ENCODE assay signal across 18 cellular contexts in the genomic region with DNA sequence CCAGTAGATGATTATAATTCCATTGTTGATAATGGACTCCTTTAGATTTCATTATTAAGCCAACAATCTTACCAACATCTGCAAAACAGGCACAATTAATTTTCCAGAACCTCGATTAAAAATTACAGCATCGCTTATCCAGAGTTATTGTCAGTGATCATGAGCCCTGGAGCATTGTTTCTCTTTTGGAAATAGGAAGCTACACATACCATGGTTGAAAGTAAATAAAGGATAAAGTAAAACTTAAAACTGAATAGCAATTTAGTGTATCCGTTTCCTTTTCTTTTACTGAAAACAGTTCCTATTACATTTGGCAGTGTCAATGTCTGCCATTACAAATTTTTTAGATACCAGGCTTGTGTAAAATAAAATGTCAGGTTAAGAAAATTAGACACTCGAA. TPM values are rescaled to one million over a fixed set of nuclear protein-coding genes. Genes with fewer than 3 reads are reported as not detected.
DNase-seq lines count a peak whose midpoint lies in the region; ATAC-seq and TF ChIP-seq lines count a peak whose summit lies in the region.
"Had no signal": no experiment of that assay in that cellular context is flagged by ENCODE, and none has a peak within 500 bp of the region (broad histone marks: within the 10 kb centered on the region; RNA-seq: fewer than 3 reads in every experiment).

No MANE protein-coding gene starts in this region.

- H3K4me1 ChIP-seq in Peyer's patch (peaks cover 0 to 61% (median 0%) of the 10 kb centered on the region in 4 donors), muscle layer of duodenum (ENCODE audit: control insufficient read depth in 1 of 2, insufficient read depth in 2 of 2, low read length in 2 of 2) (peaks cover 14 to 22% of the 10 kb centered on the region in 2 donors), tibial nerve (peaks cover 0 to 71% (median 4%) of the 10 kb centered on the region in 4 donors), body of pancreas (peaks cover 12% of the 10 kb centered on the region)
- H3K4me1 ChIP-seq: BE2C had no signal

- H3K27ac ChIP-seq in Peyer's patch (peak overlapping the region in 3 of 4 donors; percentile 73 to 93 (median 75)), epithelial cell of prostate (peak overlapping the region; percentile 82), muscle layer of duodenum (ENCODE audit: low read length) (peak overlapping the region; percentile 79), tibial nerve (peak overlapping the region in 3 of 4 donors; percentile 21 to 85 (median 78)), body of pancreas (no peak overlapping the region)
- H3K27ac ChIP-seq: HL-60 had no signal

- 57 to 65% methylated on average over 4 of the region's 4 CpGs for WGBS in tibial nerve, 2 donors
- WGBS in body of pancreas, 2 donors, result 28 to 33% methylated on average over 4 of the region's 4 CpGs

- intact Hi-C loops in body of pancreas (cut with DNase I), result no loop called here

- H3K27me3 ChIP-seq in Peyer's patch (no peaks in the 10 kb centered on the region), muscle layer of duodenum (ENCODE audit: low read depth, low read length) (no peaks in the 10 kb centered on the region), tibial nerve (peaks cover 0 to 57% of the 10 kb centered on the region in 2 donors), body of pancreas (peaks cover 5 to 26% of the 10 kb centered on the region in 2 donors)

- H3K4me3 ChIP-seq in Peyer's patch, result peak overlapping the region in 1 of 4 donors; percentile 64
- peak overlapping the region; percentile 75 to 90 for H3K4me3 ChIP-seq in muscle layer of duodenum (ENCODE audit: low read depth in 1 of 2, low read length in 2 of 2)
- no peak overlapping the region for H3K4me3 ChIP-seq in tibial nerve
- no peak overlapping the region for H3K4me3 ChIP-seq in body of pancreas

- TF ChIP-seq CTCF in Peyer's patch (IDR thresholded peaks at IDR 0.05) (no peak), tibial nerve (IDR thresholded peaks at IDR 0.05) (no peak), body of pancreas (IDR thresholded peaks at IDR 0.05) (no peak)

- DNase-seq in Peyer's patch, result no peak
- DNase-seq in epithelial cell of prostate (ENCODE audit: low read depth, low spot score), result no peak
- DNase-seq in tibial nerve (ENCODE audit: low spot score in 2 of 2), result no peak
- DNase-seq in body of pancreas, result no peak
- no peak for DNase-seq in Ammon's horn (ENCODE audit: low spot score)
- no peak for DNase-seq in stimulated activated CD4-positive, alpha-beta T cell treated with anti-CD3 and anti-CD28 coated beads, Interleukin-15, amount 100 ng/mL, for 24 hours
- DNase-seq: activated CD4-positive, alpha-beta T cell treated with anti-CD3 and anti-CD28 coated beads, Interleukin-2, amount 10 ng/mL, durations not matched to agents 7 days and 5 days; amniotic stem cell; BE2C; effector CD4-positive, alpha-beta T cell; HFFc6; NCI-H1694; NCI-H510A treated with DMSO at 0.1 percent for 48 hours; small intestine had no signal

- H3K36me3 ChIP-seq in Peyer's patch (no peaks in the 10 kb centered on the region), muscle layer of duodenum (ENCODE audit: control insufficient read depth in 1 of 2, insufficient read depth in 2 of 2, low read length in 2 of 2) (no peaks in the 10 kb centered on the region), tibial nerve (peaks cover 0 to 9% (median 0%) of the 10 kb centered on the region in 3 donors), body of pancreas (replicated peaks in 1 of 2; ENCODE audit: insufficient read depth in 1 of 2, low read depth in 2 of 2) (no peaks in the 10 kb centered on the region)
- H3K36me3 ChIP-seq: BE2C had no signal

- no peak for TF ChIP-seq EP300 in tibial nerve (IDR thresholded peaks at IDR 0.05)

- no peak for TF ChIP-seq POLR2A in Peyer's patch (IDR thresholded peaks at IDR 0.05)
- no peak for TF ChIP-seq POLR2A in tibial nerve (IDR thresholded peaks at IDR 0.05)
- no peak for TF ChIP-seq POLR2A in body of pancreas (IDR thresholded peaks at IDR 0.05)

- H3K9me3 ChIP-seq in Peyer's patch (no peaks in the 10 kb centered on the region), muscle layer of duodenum (ENCODE audit: control insufficient read depth in 1 of 2, low read length in 2 of 2) (no peaks in the 10 kb centered on the region), tibial nerve (no peaks in the 10 kb centered on the region), body of pancreas (no peaks in the 10 kb centered on the region)
- H3K9me3 ChIP-seq: BE2C had no signal

- ATAC-seq in body of pancreas (no peak), HG02970 (IDR thresholded peaks at IDR 0.05; ENCODE audit: low FRiP score, unreplicated experiment) (no peak)

RNA-seq across cellular contexts. Expression of a gene that starts 9.9 kb away (rescaled TPM):
- total RNA-seq in Peyer's patch (10 to 100 TPM in 1 of 4 donors, 1 to 10 TPM in 3; 4.7 to 24.8 (median 8.9) TPM), tibial nerve (1 to 10 TPM; 2.5 to 5.9 (median 5.2) TPM), body of pancreas (under 1 TPM in 1 of 2 donors, not detected in 1; 0.66 TPM)
- total RNA-seq: activated CD4-positive, alpha-beta T cell treated with anti-CD3 and anti-CD28 coated beads, Interleukin-2, amount 10 ng/mL, durations not matched to agents 7 days and 5 days; T-helper 2 cell treated with Interferon-gamma antibody and Interleukin-4, amounts not matched to agents 100 ng/mL and 5 ng/mL, for 36 hours had no signal

RNA-seq across cellular contexts. Expression of a gene that starts 16.6 kb away (rescaled TPM):
- total RNA-seq in Peyer's patch, result 1 to 10 TPM; 1.7 to 5.3 (median 1.9) TPM
- total RNA-seq in tibial nerve, result 1 to 10 TPM in 2 of 4 donors, under 1 TPM in 2; 0.44 to 2.1 (median 1.2) TPM
- total RNA-seq in body of pancreas, result not detected

RNA-seq across cellular contexts. Expression of a gene that starts 18.2 kb away (rescaled TPM):
- 10 to 100 TPM in 1 of 4 donors, 1 to 10 TPM in 3; 2.6 to 11.5 (median 5.9) TPM for total RNA-seq in Peyer's patch
- 1 to 10 TPM; 4.4 to 6.3 (median 4.7) TPM for total RNA-seq in tibial nerve
- 1 to 10 TPM in 1 of 2 donors, under 1 TPM in 1; 0.78 to 1.6 TPM for total RNA-seq in body of pancreas

RNA-seq across cellular contexts. Expression of a gene that starts 31.1 kb away (rescaled TPM):
- total RNA-seq in Peyer's patch, result 10 to 100 TPM in 3 of 4 donors, 1 to 10 TPM in 1; 8.3 to 24.3 (median 20.1) TPM
- total RNA-seq in tibial nerve, result 10 to 100 TPM; 12.0 to 25.9 (median 16.6) TPM
- 1 to 10 TPM in 1 of 2 donors, under 1 TPM in 1; 0.99 to 2.6 TPM for total RNA-seq in body of pancreas
- total RNA-seq: activated CD4-positive, alpha-beta T cell treated with anti-CD3 and anti-CD28 coated beads, Interleukin-2, amount 10 ng/mL, durations not matched to agents 7 days and 5 days; T-helper 2 cell treated with Interferon-gamma antibody and Interleukin-4, amounts not matched to agents 100 ng/mL and 5 ng/mL, for 36 hours had no signal

RNA-seq across cellular contexts. Expression of a gene that starts 35.2 kb away (rescaled TPM):
- total RNA-seq in Peyer's patch (10 to 100 TPM; 18.7 to 45.0 (median 30.7) TPM), tibial nerve (10 to 100 TPM; 11.1 to 30.9 (median 18.7) TPM), body of pancreas (not detected)
- total RNA-seq: activated CD4-positive, alpha-beta T cell treated with anti-CD3 and anti-CD28 coated beads, Interleukin-2, amount 10 ng/mL, durations not matched to agents 7 days and 5 days; T-helper 2 cell treated with Interferon-gamma antibody and Interleukin-4, amounts not matched to agents 100 ng/mL and 5 ng/mL, for 36 hours had no signal

Comparison
In these comparisons a context has a peak if more than half of its experiments do, and no peak if none do; other contexts are left out.
1. H3K27ac ChIP-seq: peak in Peyer's patch (3 of 4), epithelial cell of prostate (single experiment), muscle layer of duodenum (single experiment) and tibial nerve (3 of 4); none in body of pancreas (0 of 4).
2. H3K4me3 ChIP-seq: peak in muscle layer of duodenum (2 of 2); none in tibial nerve (0 of 4) and body of pancreas (0 of 2).